8 cellular contexts compared by ENCODE assay signal in genomic region chr1:21261551-21262281, GRCh38. TPM values are rescaled to one million over a fixed set of nuclear protein-coding genes. Genes with fewer than 3 reads are reported as not detected.
DNase-seq lines count a peak whose midpoint lies in the region; ATAC-seq and TF ChIP-seq lines count a peak whose summit lies in the region.

No MANE protein-coding gene starts in this region.

- H3K9ac ChIP-seq in HUES6 (ENCODE audit: low read length) = peak overlapping the region; percentile 35

- peaks cover 60% of the 10 kb centered on the region for H3K36me3 Mint-ChIP-seq in activated naive CD8-positive, alpha-beta T cell treated with anti-CD3 and anti-CD28 coated beads for 36 hours

- peak; percentile 77 to 89 (median 88) for ATAC-seq in heart left ventricle
- no peak for ATAC-seq in GM18867 (IDR thresholded peaks at IDR 0.05; ENCODE audit: unreplicated experiment)
- ATAC-seq in HG03521 (IDR thresholded peaks at IDR 0.05; ENCODE audit: unreplicated experiment) = no peak

- H3K36me3 ChIP-seq in HUES6 (ENCODE audit: control insufficient read depth, insufficient read depth, low read length) = peaks cover 14% of the 10 kb centered on the region; the same call in 1 of the 2 replicates
- H3K36me3 ChIP-seq in heart left ventricle = peaks cover 0 to 49% (median 34%) of the 10 kb centered on the region in 9 donors

- H3K4me1 Mint-ChIP-seq in activated naive CD8-positive, alpha-beta T cell treated with anti-CD3 and anti-CD28 coated beads for 36 hours = peaks cover 53% of the 10 kb centered on the region

- no peak overlapping the region for H3K4me3 ChIP-seq in HUES6 (ENCODE audit: low read depth, low read length)
- peak overlapping the region in 7 of 12 donors; percentile 6 to 41 (median 26) for H3K4me3 ChIP-seq in heart left ventricle

- H3K4me1 ChIP-seq in HUES6 (ENCODE audit: control insufficient read depth, insufficient read depth, low read length) (peaks cover 24% of the 10 kb centered on the region), heart left ventricle (peaks cover 17 to 66% (median 54%) of the 10 kb centered on the region in 12 donors)

- peak overlapping the region; percentile 95 for H3K27ac Mint-ChIP-seq in activated naive CD8-positive, alpha-beta T cell treated with anti-CD3 and anti-CD28 coated beads for 36 hours

- TF ChIP-seq POLR2A in heart left ventricle (IDR thresholded peaks at IDR 0.05) = no peak

- DNase-seq in AG20443 (ENCODE audit: low spot score) (peak; percentile 94), heart left ventricle (peak; percentile 80 to 95 (median 89)), posterior vena cava (ENCODE audit: low spot score) (peak; percentile 95), NK-92 (lab: John Stamatoyannopoulos, UW; ENCODE audit: unreplicated experiment) (no peak)
- peak; percentile 48 for DNase-seq in activated naive CD8-positive, alpha-beta T cell treated with anti-CD3 and anti-CD28 coated beads for 36 hours

- H3K27ac ChIP-seq in HUES6 (ENCODE audit: low read depth, low read length) (peak overlapping the region; percentile 54; the same call in 1 of the 2 replicates), heart left ventricle (peak overlapping the region; percentile 85 to 98 (median 94))

- no peaks in the 10 kb centered on the region for H3K9me3 ChIP-seq in HUES6 (ENCODE audit: control insufficient read depth, insufficient read depth, low read depth, low read length)
- H3K9me3 ChIP-seq in heart left ventricle = no peaks in the 10 kb centered on the region

- H3K27me3 ChIP-seq in HUES6 (ENCODE audit: control insufficient read depth, insufficient read depth, low read length) (no peaks in the 10 kb centered on the region), heart left ventricle (no peaks in the 10 kb centered on the region)

- intact Hi-C loops in heart left ventricle (cut with DNase I) (loop anchor here in 2 of 10 donors (5.0 kb wide), 2 partner anchors 81 to 86 kb away; no protein-coding TSS in a partner anchor), posterior vena cava (cut with DNase I) (no loop called here)

- no peak for TF ChIP-seq CTCF in heart left ventricle (IDR thresholded peaks at IDR 0.05)

- no peaks in the 10 kb centered on the region for H3K9me3 Mint-ChIP-seq in activated naive CD8-positive, alpha-beta T cell treated with anti-CD3 and anti-CD28 coated beads for 36 hours

- H3K27me3 Mint-ChIP-seq in activated naive CD8-positive, alpha-beta T cell treated with anti-CD3 and anti-CD28 coated beads for 36 hours = no peaks in the 10 kb centered on the region

- H3K4me3 Mint-ChIP-seq in activated naive CD8-positive, alpha-beta T cell treated with anti-CD3 and anti-CD28 coated beads for 36 hours = peak overlapping the region; percentile 11

- 32 to 40% (median 37%) methylated on average over 20 of the region's 20 CpGs for WGBS in heart left ventricle, 4 donors

RNA-seq across cellular contexts. Expression of gene ECE1, which starts 28.5 kb away (rescaled TPM):
- 100 to 1,000 TPM in 1 of 2 experiments, 10 to 100 TPM in 1; 95.6 to 101 TPM for total RNA-seq in activated naive CD8-positive, alpha-beta T cell treated with anti-CD3 and anti-CD28 coated beads for 36 hours
- total RNA-seq in heart left ventricle (100 to 1,000 TPM in 1 of 9 donors, 10 to 100 TPM in 8; 37.3 to 140 (median 59.4) TPM), posterior vena cava (100 to 1,000 TPM; 108 to 120 TPM)
- polyA plus RNA-seq in heart left ventricle = 10 to 100 TPM; 38.4 to 61.3 TPM

Comparison
In these comparisons a context has a peak if more than half of its experiments do, and no peak if none do; other contexts are left out.
1. ATAC-seq: peak in heart left ventricle (4 of 4); none in GM18867 (single experiment) and HG03521 (single experiment).